ENCODE assay signal across 8 cellular contexts in the genomic region with DNA sequence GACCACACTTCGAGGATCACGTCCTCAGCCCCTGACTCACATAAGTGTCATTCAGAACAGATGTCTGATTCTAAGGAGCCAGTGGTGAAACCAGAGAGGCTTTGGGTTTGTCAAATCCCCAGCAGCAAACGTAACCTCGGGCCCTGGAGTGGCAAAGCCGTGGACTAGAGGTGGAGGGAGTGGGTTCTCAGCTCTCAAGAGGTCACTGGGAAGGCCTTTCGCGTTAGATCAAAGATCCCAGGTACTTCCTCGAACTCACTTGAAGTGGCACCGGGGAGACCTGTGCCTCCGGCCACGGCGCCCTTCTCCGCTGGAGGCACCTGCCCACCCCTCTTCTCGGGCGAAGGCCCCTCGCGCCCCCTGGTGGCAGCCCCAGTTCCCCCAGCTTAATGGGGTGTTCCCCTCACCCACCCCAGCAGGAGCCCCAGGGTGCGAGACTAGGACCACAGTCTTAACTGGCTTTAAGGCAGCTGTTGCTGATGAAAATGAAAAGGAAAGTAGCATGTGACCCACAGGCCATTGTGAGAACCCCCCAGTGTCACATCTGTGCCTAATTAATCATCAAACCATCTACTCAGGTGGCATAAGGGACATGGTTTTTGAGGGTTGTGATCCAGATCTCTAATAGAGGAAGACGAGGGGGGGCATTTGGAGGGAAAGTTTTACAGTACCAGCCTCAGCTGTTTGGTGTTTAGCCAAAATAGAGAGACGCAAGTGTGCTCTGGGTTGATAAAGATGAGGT. TPM values are rescaled to one million over a fixed set of nuclear protein-coding genes. Genes with fewer than 3 reads are reported as not detected.
DNase-seq lines count a peak whose midpoint lies in the region; ATAC-seq and TF ChIP-seq lines count a peak whose summit lies in the region.

No MANE protein-coding gene starts in this region.

- DNase-seq in COLO829 (ENCODE audit: low spot score) (peak; percentile 40), HS-27A (ENCODE audit: low read depth) (peak; percentile 30), SHP77 (lab: John Stamatoyannopoulos, UW) (peak; percentile 41 to 75), activated gamma-delta T cell treated with Interleukin-2 at 50 U/mL for 16 hours (peak; percentile 79), glomerular visceral epithelial cell (ENCODE audit: extremely low spot score) (peak; percentile 62), transverse colon (peak; percentile 88)

- no peak for TF ChIP-seq POLR2A in transverse colon (IDR thresholded peaks at IDR 0.05)

- H3K4me1 ChIP-seq in parathyroid adenoma (peaks cover 4% of the 10 kb centered on the region), transverse colon (peaks cover 0 to 19% (median 15%) of the 10 kb centered on the region in 4 donors)

- peak overlapping the region; percentile 86 for H3K4me2 ChIP-seq in parathyroid adenoma (ENCODE audit: low read length)

- 7 to 33% methylated on average over 2 to 17 of the region's 20 CpGs for WGBS in transverse colon (ENCODE audit: low coverage in 1 of 2), 2 donors

- H3K36me3 ChIP-seq in parathyroid adenoma (ENCODE audit: control insufficient read depth, insufficient read depth, low read length) (no peaks in the 10 kb centered on the region), transverse colon (no peaks in the 10 kb centered on the region)

- in situ Hi-C loops in transverse colon (cut with MboI; ENCODE audit: low pct_ligation_motif_present in 1 of 4, low pct_unique_long_range_greater_than_20kb in 1 of 4, low sequenced_read_pairs in 3 of 4), result loop anchor here in 1 of 4 donors (25.0 kb wide), 1 partner anchor 133 kb away; no protein-coding TSS in a partner anchor

- no peak for TF ChIP-seq EP300 in transverse colon (IDR thresholded peaks at IDR 0.05; ENCODE audit: low read depth)

- peak; percentile 67 for ATAC-seq in GM19467 (IDR thresholded peaks at IDR 0.05; ENCODE audit: unreplicated experiment)

- H3K9me3 ChIP-seq in parathyroid adenoma (ENCODE audit: control insufficient read depth, low read length) (no peaks in the 10 kb centered on the region), transverse colon (no peaks in the 10 kb centered on the region)

- no peak overlapping the region for H3K27ac ChIP-seq in parathyroid adenoma
- H3K27ac ChIP-seq in transverse colon, result peak overlapping the region in 2 of 4 donors; percentile 20 to 49

- H3K9ac ChIP-seq in parathyroid adenoma, result no peak overlapping the region

- peak overlapping the region; percentile 78 for H2AFZ ChIP-seq in parathyroid adenoma

- H3K79me2 ChIP-seq in parathyroid adenoma, result no peaks in the 10 kb centered on the region

- TF ChIP-seq CTCF in parathyroid adenoma (IDR thresholded peaks at IDR 0.05) (peak; percentile 90), transverse colon (IDR thresholded peaks at IDR 0.05) (peak; percentile 67 to 84 (median 77))

- H3K4me3 ChIP-seq in parathyroid adenoma (ENCODE audit: low read depth, low read length), result peak overlapping the region; percentile 47
- peak overlapping the region; percentile 4 to 41 (median 28) for H3K4me3 ChIP-seq in transverse colon

- intact Hi-C loops in transverse colon (cut with DNase I; ENCODE audit: low total_unique reads), result no loop called here

- H3K27me3 ChIP-seq in parathyroid adenoma (ENCODE audit: control insufficient read depth, insufficient read depth, low read length) (no peaks in the 10 kb centered on the region), transverse colon (peaks cover 45% of the 10 kb centered on the region)

RNA-seq across cellular contexts. Expression of a gene that starts 0.7 kb away (rescaled TPM):
- 1 to 10 TPM in 1 of 4 donors, under 1 TPM in 1, not detected in 2; 0.14 to 1.4 TPM for total RNA-seq in transverse colon

Comparison
In these comparisons a context has a peak if more than half of its experiments do, and no peak if none do; other contexts are left out.
1. DNase-seq: peak in every context shown above with its lines; median percentile 88 in transverse colon; 79 in activated gamma-delta T cell treated with Interleukin-2 at 50 U/mL for 16 hours; 62 in glomerular visceral epithelial cell; 58 in SHP77; 40 in COLO829; 30 in HS-27A.